Comparison of ENCODE assay signal across 7 cellular contexts in the genomic region with DNA sequence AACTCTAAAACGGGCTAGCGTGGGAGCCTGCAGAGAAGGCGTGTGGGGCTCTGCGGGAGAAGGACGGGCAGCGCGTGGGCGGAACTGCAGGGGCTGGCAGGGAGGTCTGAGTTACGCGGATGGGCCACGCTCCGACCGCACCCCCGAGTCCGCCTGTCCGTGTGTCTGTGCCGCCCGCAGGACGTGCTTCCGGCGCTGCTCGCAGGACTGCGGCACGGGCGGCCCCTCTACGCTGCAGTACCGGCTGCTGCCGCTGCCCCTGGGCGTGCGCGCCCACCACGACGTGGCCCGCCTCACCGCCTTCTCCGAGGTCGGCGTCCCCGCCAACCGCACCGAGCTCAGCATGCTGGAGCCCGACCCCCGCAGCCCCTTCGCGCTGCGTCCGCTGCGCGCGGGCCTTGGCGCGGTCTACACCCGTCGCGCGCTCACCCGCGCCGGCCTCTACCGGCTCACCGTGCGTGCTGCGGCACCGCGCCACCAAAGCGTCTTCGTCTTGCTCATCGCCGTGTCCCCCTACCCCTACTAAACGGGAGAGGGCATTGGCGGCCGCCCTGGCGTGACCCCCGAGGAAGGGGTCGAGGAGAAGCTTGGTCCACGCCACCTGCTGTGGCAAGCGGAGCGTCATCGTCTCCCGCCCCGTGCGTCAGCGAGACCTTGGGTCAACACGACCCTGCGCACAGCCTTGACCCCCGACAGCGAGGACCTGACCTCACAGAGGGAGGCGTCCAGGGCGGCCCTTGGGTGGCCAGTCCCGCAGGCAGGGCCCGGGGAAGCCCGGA. TPM values are rescaled to one million over a fixed set of nuclear protein-coding genes. Genes with fewer than 3 reads are reported as not detected.
DNase-seq lines count a peak whose midpoint lies in the region; ATAC-seq, FAIRE-seq and TF ChIP-seq lines count a peak whose summit lies in the region.

No MANE protein-coding gene starts in this region.

- no peak overlapping the region for H3K4me2 ChIP-seq in K562 (ENCODE audit: insufficient read depth, low read length)

- WGBS in K562 (ENCODE audit: insufficient coverage, low coverage, missing lambda C conversion rate): 42% methylated on average over 48 of the region's 92 CpGs

- in situ Hi-C loops in K562 (cut with MboI): no loop called here

- no peaks in the 10 kb centered on the region for H3K9me1 ChIP-seq in K562 (ENCODE audit: control insufficient read depth, insufficient read depth, low read length)

- TF ChIP-seq CTCF in GM12865 (IDR thresholded peaks at IDR 0.05; ENCODE audit: insufficient read depth, low read depth, low read length, missing control alignments) (peak; percentile 30), K562 (IDR thresholded peaks at IDR 0.05 in 2 of 3, conservative IDR thresholded peaks at IDR 0.05 in 1 of 3; ENCODE audit: insufficient read depth in 2 of 3, low read depth in 1 of 3, low read length in 3 of 3) (no peak), kidney (IDR thresholded peaks at IDR 0.05; ENCODE audit: borderline replicate concordance, extremely low read depth, insufficient read depth) (peak; percentile 64)

- BruUV-seq in K562 (replicated peaks; lab: Mats Ljungman, UMichigan): no TSS peak

- H3K27ac ChIP-seq in K562 (ENCODE audit: extremely low read depth, low read depth, low read length) (no peak overlapping the region), kidney (ENCODE audit: low read depth in 2 of 2, low read length in 2 of 2) (no peak overlapping the region)

- H3K9ac ChIP-seq in K562 (ENCODE audit: insufficient read depth in 1 of 2, low read depth in 2 of 2, low read length in 2 of 2): no peak overlapping the region
- H3K9ac ChIP-seq in kidney (ENCODE audit: low read length in 2 of 2): no peak overlapping the region

- H3K4me3 ChIP-seq in GM12865 (ENCODE audit: low read depth, low read length) (no peak overlapping the region), K562 (no peak overlapping the region), kidney (ENCODE audit: low read length in 2 of 2) (peak overlapping the region in 1 of 2 donors; percentile 39)

- peaks cover 8 to 62% of the 10 kb centered on the region in 2 experiments; a peak in 4 of 5 replicates for H3K27me3 ChIP-seq in K562 (ENCODE audit: control insufficient read depth in 2 of 2, insufficient read depth in 2 of 2, low read length in 2 of 2)

- H3K4me1 ChIP-seq in K562 (replicated peaks in 1 of 2; ENCODE audit: control insufficient read depth in 2 of 2, insufficient read depth in 2 of 2, low read length in 2 of 2): peaks cover 0 to 30% of the 10 kb centered on the region in 2 experiments; a peak in 2 of 5 replicates
- H3K4me1 ChIP-seq in kidney (ENCODE audit: control insufficient read depth in 1 of 2, insufficient read depth in 1 of 2, low read depth in 1 of 2, low read length in 2 of 2): peaks cover 0 to 10% of the 10 kb centered on the region in 2 donors

- TF ChIP-seq EP300 in K562 (IDR thresholded peaks at IDR 0.05; ENCODE audit: low read length): no peak

- H3K9me3 ChIP-seq in K562 (replicated peaks; ENCODE audit: control insufficient read depth, insufficient read depth, low read depth, low read length) (peaks cover 3% of the 10 kb centered on the region; the same call in 1 of the 2 replicates), kidney (ENCODE audit: control insufficient read depth in 1 of 2, low read length in 2 of 2) (no peaks in the 10 kb centered on the region)

- intact Hi-C loops in K562 (cut with micrococcal nuclease): no loop called here
- intact Hi-C loops in kidney (cut with DNase I): no loop called here

- ATAC-seq in K562 (peak; percentile 36; the same call in 2 of the 3 replicates), HG03469 (IDR thresholded peaks at IDR 0.05; ENCODE audit: unreplicated experiment) (no peak)

- TF ChIP-seq RAD21 in K562 (CRISPR knock-in tag; conservative IDR thresholded peaks at IDR 0.05 in 1 of 2, IDR thresholded peaks at IDR 0.05 in 1 of 2): no peak

- no peak overlapping the region for H2AFZ ChIP-seq in K562 (ENCODE audit: low read depth, low read length)

- no peaks in the 10 kb centered on the region for H3K79me2 ChIP-seq in K562 (ENCODE audit: control insufficient read depth, insufficient read depth, low read length)

- peak; percentile 18 for DNase-seq in GM12865 (ENCODE audit: low read depth)
- DNase-seq in NCI-H2227 treated with DMSO at 0.1 percent for 48 hours (lab: John Stamatoyannopoulos, UW): peak; percentile 8
- no peak for DNase-seq in K562 (ENCODE audit: extremely low read depth in 1 of 4, low spot score in 3 of 4)
- DNase-seq in kidney: no peak
- DNase-seq in stimulated activated CD8-positive, alpha-beta memory T cell treated with anti-CD3 and anti-CD28 coated beads, Interleukin-2, amount 100 ng/mL, for 48 hours (ENCODE audit: low read depth in 2 of 2): peak; percentile 36 to 48
- DNase-seq in effector CD4-positive, alpha-beta T cell: no peak

- H3K36me3 ChIP-seq in K562 (ENCODE audit: control insufficient read depth, insufficient read depth, low read length) (no peaks in the 10 kb centered on the region), kidney (ENCODE audit: control insufficient read depth in 1 of 2, insufficient read depth in 2 of 2, low read length in 2 of 2) (no peaks in the 10 kb centered on the region)

- 0 out of 2 replicates have a peak, but pooled peaks cover 2% of the 10 kb centered on the region for H4K20me1 ChIP-seq in K562 (replicated peaks; ENCODE audit: control insufficient read depth, insufficient read depth, low read length)

- CTCF ChIA-PET in K562 (lab: Yijun Ruan, JAX; ENCODE audit: low intra/inter-chr PET ratio): no interaction called here

- POLR2A ChIA-PET in K562 (lab: Yijun Ruan, JAX): no interaction called here

- no peak for FAIRE-seq in K562 (lab: Jason Lieb, UNC)
- no peak for FAIRE-seq in kidney (lab: Jason Lieb, UNC)

- no peak for TF ChIP-seq POLR2A in K562 (conservative IDR thresholded peaks at IDR 0.05)

TF ChIP-seq in K562, 482 proteins besides CTCF, POLR2A, EP300 and RAD21:
- no peak for TF ChIP-seq NCOR1 (IDR thresholded peaks at IDR 0.05)

RNA-seq across cellular contexts. Expression of a gene that starts 11.4 kb away (rescaled TPM):
- total RNA-seq in K562 (2011; cell fraction: chromatin; rRNA removed; ENCODE audit: low replicate concordance): 1.7 and 3.4 TPM in 2 replicates
- 2.6 and 4.0 TPM in 2 replicates for total RNA-seq in K562 (2011; cell fraction: nucleolus; rRNA removed)
- total RNA-seq in K562 (2011; cell fraction: nucleoplasm; rRNA removed): 1.6 and 2.4 TPM in 2 replicates
- total RNA-seq in K562 (2014; rRNA removed) (4.6 and 4.8 TPM in 2 replicates), K562 (2014; rRNA removed; fragmentation: Illumina TruSeq; extraction: Trizol) (2.2 and 4.2 TPM in 2 replicates), K562 (2015; rRNA removed; fragmentation: Illumina TruSeq; extraction: Trizol) (1.5 and 1.7 TPM in 2 replicates), K562 (2021) (3.7 TPM in 2 replicates), kidney (124 TPM)
- polyA plus RNA-seq in K562 (2011; rRNA removed) (2.9 and 4.7 TPM in 2 replicates), K562 (2014; fragmentation: Illumina TruSeq; extraction: Trizol) (5.7 and 5.9 TPM in 2 replicates), K562 (2014; fragmentation: Nextera tagmentation; extraction: Ambion mirVana) (1 to 10 TPM; 1.7 to 3.6 TPM), K562 (2014; rRNA removed) (3.8 and 6.5 TPM in 2 replicates), kidney (ENCODE audit: insufficient read depth, low read depth, low replicate concordance) (1,185 TPM)
- 3.0 and 5.3 TPM in 2 replicates for polyA plus RNA-seq in K562 (2011; cell fraction: cytosol; rRNA removed)
- 1.8 and 3.1 TPM in 2 replicates for polyA plus RNA-seq in K562 (2011; cell fraction: nucleus; rRNA removed)
- 2.6 and 82.8 TPM in 2 replicates for polyA plus RNA-seq in K562 (2012)
- 1.8 and 4.5 TPM in 2 replicates for polyA minus RNA-seq in K562 (2011; rRNA and poly(A)+ RNA removed)
- polyA minus RNA-seq in K562 (2011; cell fraction: cytosol; rRNA and poly(A)+ RNA removed): 13.4 and 14.5 TPM in 2 replicates
- 2.6 and 3.0 TPM in 2 replicates for polyA minus RNA-seq in K562 (2011; cell fraction: nucleus; rRNA and poly(A)+ RNA removed)

Comparison
In these comparisons a context has a peak if more than half of its experiments do, and no peak if none do; other contexts are left out.
1. DNase-seq: peak in GM12865 (single experiment), NCI-H2227 treated with DMSO at 0.1 percent for 48 hours (single experiment) and stimulated activated CD8-positive, alpha-beta memory T cell treated with anti-CD3 and anti-CD28 coated beads, Interleukin-2, amount 100 ng/mL, for 48 hours (2 of 2); none in K562 (0 of 4), kidney (single experiment) and effector CD4-positive, alpha-beta T cell (single experiment).
2. CTCF ChIP-seq: peak in GM12865 (single experiment) and kidney (single experiment); none in K562 (0 of 3).
3. RNA of a gene that starts 11.4 kb away (total RNA-seq): 124 TPM in kidney (single experiment); 1.5 to 4.8 TPM in K562; every median in the first group is over 10 times any median in the second.